In genomic region chr4:74057588-74057987, GRCh38 we compare ENCODE assay signal across 29 cellular contexts. TPM values are rescaled to one million over a fixed set of nuclear protein-coding genes. Genes with fewer than 3 reads are reported as not detected.
DNase-seq lines count a peak whose midpoint lies in the region; ATAC-seq and TF ChIP-seq lines count a peak whose summit lies in the region.
"Had no signal": no experiment of that assay in that cellular context is flagged by ENCODE, and none has a peak within 500 bp of the region (broad histone marks: within the 10 kb centered on the region; RNA-seq: fewer than 3 reads in every experiment).

No MANE protein-coding gene starts in this region.

- CTCF ChIA-PET in MCF 10A (lab: Yijun Ruan, JAX): no interaction called here

- BruUV-seq in MCF 10A (replicated peaks; lab: Mats Ljungman, UMichigan): no TSS peak

- H3K9me3 Mint-ChIP-seq in MCF 10A (ENCODE audit: unreplicated experiment): no peaks in the 10 kb centered on the region
- H3K9me3 Mint-ChIP-seq: activated naive CD8-positive, alpha-beta T cell treated with anti-CD3 and anti-CD28 coated beads for 36 hours; dendritic cell treated with granulocyte-macrophage colony-stimulating factor and Interleukin-4, amounts not matched to agents 40 ng/mL and 50 ng/mL, for 4 days had no signal

- no peak overlapping the region for H3K4me3 Mint-ChIP-seq in MCF 10A (ENCODE audit: unreplicated experiment)
- H3K4me3 Mint-ChIP-seq: activated CD4-positive, alpha-beta T cell treated with anti-CD3 and anti-CD28 coated beads for 36 hours; activated naive CD8-positive, alpha-beta T cell treated with anti-CD3 and anti-CD28 coated beads for 36 hours; dendritic cell treated with granulocyte-macrophage colony-stimulating factor and Interleukin-4, amounts not matched to agents 40 ng/mL and 50 ng/mL, for 4 days; mesothelial cell of epicardium; naive thymus-derived CD8-positive, alpha-beta T cell; stimulated activated naive CD8-positive, alpha-beta T cell treated with anti-CD3 and anti-CD28 coated beads, Interleukin-15, Interleukin-2, amounts not matched to agents 100 ng/mL and 50 ng/mL, for 24 hours had no signal

- H3K4me3 ChIP-seq in breast epithelium: no peak overlapping the region
- H3K4me3 ChIP-seq in heart left ventricle: no peak overlapping the region
- H3K4me3 ChIP-seq: vagina had no signal

- H3K4me1 ChIP-seq in breast epithelium (no peaks in the 10 kb centered on the region), heart left ventricle (peaks cover 0 to 10% (median 0%) of the 10 kb centered on the region in 12 donors)
- H3K4me1 ChIP-seq: vagina had no signal

- H3K27ac Mint-ChIP-seq in MCF 10A (ENCODE audit: low read depth, unreplicated experiment): peak overlapping the region; percentile 53
- H3K27ac Mint-ChIP-seq: activated CD4-positive, alpha-beta T cell treated with anti-CD3 and anti-CD28 coated beads for 36 hours; activated naive CD8-positive, alpha-beta T cell treated with anti-CD3 and anti-CD28 coated beads for 36 hours; dendritic cell treated with granulocyte-macrophage colony-stimulating factor and Interleukin-4, amounts not matched to agents 40 ng/mL and 50 ng/mL, for 4 days; mesothelial cell of epicardium; naive thymus-derived CD8-positive, alpha-beta T cell; stimulated activated naive CD8-positive, alpha-beta T cell treated with anti-CD3 and anti-CD28 coated beads, Interleukin-15, Interleukin-2, amounts not matched to agents 100 ng/mL and 50 ng/mL, for 24 hours had no signal

- ATAC-seq in heart left ventricle (no peak), sciatic nerve (no peak)
- ATAC-seq: activated CD4-positive, alpha-beta T cell treated with anti-CD3 and anti-CD28 coated beads for 36 hours; left ventricle myocardium superior; naive thymus-derived CD8-positive, alpha-beta T cell had no signal

- H3K9me3 ChIP-seq in breast epithelium: no peaks in the 10 kb centered on the region
- peaks cover 0 to 12% (median 0%) of the 10 kb centered on the region in 12 donors for H3K9me3 ChIP-seq in heart left ventricle
- H3K9me3 ChIP-seq: SK-N-SH, vagina had no signal

- H3K4me1 Mint-ChIP-seq in MCF 10A (ENCODE audit: insufficient read depth, unreplicated experiment): peaks cover 19% of the 10 kb centered on the region
- H3K4me1 Mint-ChIP-seq: activated CD4-positive, alpha-beta T cell treated with anti-CD3 and anti-CD28 coated beads for 36 hours; activated naive CD8-positive, alpha-beta T cell treated with anti-CD3 and anti-CD28 coated beads for 36 hours; mesothelial cell of epicardium; naive thymus-derived CD8-positive, alpha-beta T cell had no signal

- intact Hi-C loops in MCF 10A (cut with micrococcal nuclease): loop anchor here (2.0 to 5.0 kb wide), 4 partner anchors 19 to 99 kb away; partner anchors contain the start of gene CXCL3
- intact Hi-C loops in breast epithelium (cut with DNase I; ENCODE audit: low total_unique reads): no loop called here
- intact Hi-C loops in heart left ventricle (cut with DNase I): no loop called here
- intact Hi-C loops in sciatic nerve (cut with DNase I): no loop called here

- no peaks in the 10 kb centered on the region for H3K27me3 ChIP-seq in breast epithelium
- no peaks in the 10 kb centered on the region for H3K27me3 ChIP-seq in heart left ventricle
- H3K27me3 ChIP-seq: vagina had no signal

- POLR2A ChIA-PET in MCF 10A (lab: Yijun Ruan, JAX): interaction anchor here (0.6 to 3.6 kb wide), 7 partner anchors 13 to 171 kb away, joined by 4 to 23 read pairs (median 7); partner anchors contain the start of genes CXCL2 and CXCL3

- no peaks in the 10 kb centered on the region for H3K36me3 ChIP-seq in breast epithelium
- H3K36me3 ChIP-seq in heart left ventricle: no peaks in the 10 kb centered on the region
- H3K36me3 ChIP-seq: vagina had no signal

- no peak overlapping the region for H3K27ac ChIP-seq in breast epithelium
- H3K27ac ChIP-seq in epithelial cell of prostate: peak overlapping the region; percentile 88
- no peak overlapping the region for H3K27ac ChIP-seq in heart left ventricle
- H3K27ac ChIP-seq: vagina had no signal

- WGBS in heart left ventricle, 4 donors: 40 to 49% (median 46%) methylated on average over 1 of the region's 1 CpG

- TF ChIP-seq POLR2A in breast epithelium (IDR thresholded peaks at IDR 0.05): no peak
- TF ChIP-seq POLR2A in heart left ventricle (IDR thresholded peaks at IDR 0.05): no peak

- H3K36me3 Mint-ChIP-seq in MCF 10A (ENCODE audit: insufficient read depth, unreplicated experiment): no peaks in the 10 kb centered on the region
- H3K36me3 Mint-ChIP-seq: activated naive CD8-positive, alpha-beta T cell treated with anti-CD3 and anti-CD28 coated beads for 36 hours; mesothelial cell of epicardium had no signal

- TF ChIP-seq CTCF in MCF 10A (IDR thresholded peaks at IDR 0.05; ENCODE audit: unreplicated experiment) (no peak), breast epithelium (IDR thresholded peaks at IDR 0.05) (no peak), heart left ventricle (IDR thresholded peaks at IDR 0.05) (no peak)

- no peak for DNase-seq in MCF 10A (ENCODE audit: unreplicated experiment)
- no peak for DNase-seq in breast epithelium (ENCODE audit: low spot score in 2 of 2)
- DNase-seq in OCI-M1 (lab: John Stamatoyannopoulos, UW): peak; percentile 83
- DNase-seq in epithelial cell of prostate (ENCODE audit: low read depth, low spot score): no peak
- DNase-seq in NCI-H1694 (lab: John Stamatoyannopoulos, UW): no peak
- DNase-seq in heart left ventricle: no peak
- no peak for DNase-seq in effector CD4-positive, alpha-beta T cell
- DNase-seq in sciatic nerve (ENCODE audit: low spot score): no peak
- DNase-seq: activated CD4-positive, alpha-beta T cell treated with anti-CD3 and anti-CD28 coated beads for 36 hours; activated naive CD8-positive, alpha-beta T cell treated with anti-CD3 and anti-CD28 coated beads for 36 hours; activated T-cell treated with anti-CD3 and anti-CD28 coated beads for 4 hours; aorta; caudate nucleus; KG1; left ventricle myocardium superior; naive thymus-derived CD8-positive, alpha-beta T cell; NCI-H187 treated with DMSO at 0.1 percent for 48 hours; NCI-H2227 treated with DMSO at 0.1 percent for 48 hours; NCI-H69; occipital lobe; RPMI8226; SK-N-SH; T-helper 2 cell had no signal

- H3K27me3 Mint-ChIP-seq in MCF 10A (ENCODE audit: insufficient read depth, unreplicated experiment): no peaks in the 10 kb centered on the region
- H3K27me3 Mint-ChIP-seq: dendritic cell treated with granulocyte-macrophage colony-stimulating factor and Interleukin-4, amounts not matched to agents 40 ng/mL and 50 ng/mL, for 4 days had no signal

RNA-seq across cellular contexts. Expression of gene CXCL3, which starts 19.1 kb away (rescaled TPM):
- 9.2 and 9.8 TPM in 2 replicates for total RNA-seq in MCF 10A (2022)
- 1 to 10 TPM in 2 of 3 donors, under 1 TPM in 1; 0.64 to 5.6 (median 1.3) TPM for total RNA-seq in breast epithelium
- total RNA-seq in heart left ventricle: 1 to 10 TPM in 3 of 9 donors, under 1 TPM in 4, not detected in 2; 0.32 to 8.9 (median 0.97) TPM
- polyA plus RNA-seq in heart left ventricle: under 1 TPM; 0.69 to 0.80 TPM
- 6.9 TPM for total RNA-seq in sciatic nerve
- total RNA-seq: activated CD4-positive, alpha-beta T cell treated with anti-CD3 and anti-CD28 coated beads for 36 hours; activated naive CD8-positive, alpha-beta T cell treated with anti-CD3 and anti-CD28 coated beads for 36 hours; naive thymus-derived CD8-positive, alpha-beta T cell; skeletal muscle tissue; vagina had no signal
- polyA plus RNA-seq: naive thymus-derived CD8-positive, alpha-beta T cell had no signal

RNA-seq across cellular contexts. Expression of gene CXCL2, which starts 41.4 kb away (rescaled TPM):
- total RNA-seq in MCF 10A (2022) (62.3 and 76.2 TPM in 2 replicates), breast epithelium (10 to 100 TPM; 12.2 to 51.8 (median 16.1) TPM), heart left ventricle (10 to 100 TPM in 3 of 9 donors, 1 to 10 TPM in 6; 1.8 to 33.6 (median 5.9) TPM), sciatic nerve (26.4 TPM)
- polyA plus RNA-seq in heart left ventricle: 1 to 10 TPM; 8.4 to 9.0 TPM
- total RNA-seq: activated CD4-positive, alpha-beta T cell treated with anti-CD3 and anti-CD28 coated beads for 36 hours; activated naive CD8-positive, alpha-beta T cell treated with anti-CD3 and anti-CD28 coated beads for 36 hours; HT1080; naive thymus-derived CD8-positive, alpha-beta T cell had no signal
- polyA plus RNA-seq: naive thymus-derived CD8-positive, alpha-beta T cell had no signal

RNA-seq across cellular contexts. Expression of gene CXCL5, which starts 59.1 kb away (rescaled TPM):
- total RNA-seq in MCF 10A (2022) (0.51 and 0.54 TPM in 2 replicates), breast epithelium (under 1 TPM in 1 of 3 donors, not detected in 2; 0.15 TPM), heart left ventricle (under 1 TPM in 1 of 9 donors, not detected in 8; 0.51 TPM), sciatic nerve (3.3 TPM)
- polyA plus RNA-seq in heart left ventricle: under 1 TPM; 0.08 to 0.10 TPM
- total RNA-seq: activated CD4-positive, alpha-beta T cell treated with anti-CD3 and anti-CD28 coated beads for 36 hours; activated naive CD8-positive, alpha-beta T cell treated with anti-CD3 and anti-CD28 coated beads for 36 hours; left ventricle myocardium superior; naive thymus-derived CD8-positive, alpha-beta T cell; vagina had no signal
- polyA plus RNA-seq: naive thymus-derived CD8-positive, alpha-beta T cell had no signal
